19 cellular contexts compared by ENCODE assay signal in genomic region chr19:16655727-16656126, GRCh38.
"Had no signal": no experiment of that assay in that cellular context is flagged by ENCODE, and none has a peak within 500 bp of the region (broad histone marks: within the 10 kb centered on the region; RNA-seq: fewer than 3 reads in every experiment).

No MANE protein-coding gene starts in this region.

- H3K27me3 ChIP-seq: SJSA1 had no signal

- H3K4me3 ChIP-seq: SJSA1, SK-N-MC had no signal

- H3K27ac ChIP-seq: SJSA1, SK-N-MC had no signal

- H3K9me3 ChIP-seq: SJSA1 had no signal

- DNase-seq: KBM-7, MV-4-11, NCI-H1048, NCI-H1105, NCI-H1417, NCI-H1436 treated with DMSO at 0.1 percent for 48 hours, NCI-H1694, NCI-H187 treated with DMSO at 0.1 percent for 48 hours, NCI-H2029 treated with DMSO at 0.1 percent for 48 hours, NCI-H2171 treated with DMSO at 0.1 percent for 48 hours, NCI-H345, NCI-H446 treated with DMSO at 0.1 percent for 48 hours, NCI-H510A treated with DMSO at 0.1 percent for 48 hours, NCI-H526, Right ventricle myocardium superior, RPMI8226, SIG-M5 had no signal
